Comparison of ENCODE assay signal across 1 cellular context in genomic region chr9:105154723-105155191, GRCh38.
TF ChIP-seq lines count a peak whose summit lies in the region.

No MANE protein-coding gene starts in this region.

TF ChIP-seq in H1, 55 proteins besides CTCF, POLR2A, EP300 and RAD21 (continued from another document):
- no peak for TF ChIP-seq CBX8 (IDR thresholded peaks at IDR 0.05; ENCODE audit: borderline replicate concordance, low read depth, low read length)
